ENCODE assay signal across 1 cellular context in genomic region chr21:17612565-17613241, GRCh38.
TF ChIP-seq lines count a peak whose summit lies in the region.

TSS of gene BTG3 (minus strand) at chr21:17612901. CDS start at chr21:17609144, 3,757 bp downstream.

TF ChIP-seq in HepG2, 621 proteins besides CTCF, POLR2A, EP300 and RAD21 (continued from another document and continues in another):
- TF ChIP-seq ZNF513 (CRISPR knock-in tag; conservative IDR thresholded peaks at IDR 0.05) (no peak), ZBTB26 (CRISPR knock-in tag; IDR thresholded peaks at IDR 0.05; ENCODE audit: borderline replicate concordance) (no peak), HES4 (CRISPR knock-in tag; IDR thresholded peaks at IDR 0.05; ENCODE audit: borderline replicate concordance) (0 out of 2 replicates have a peak, but pooled peaks have one; percentile 22), HOXA9 (CRISPR knock-in tag; IDR thresholded peaks at IDR 0.05; ENCODE audit: borderline replicate concordance) (peak; percentile 67; the same call in 1 of the 2 replicates), ZNF891 (CRISPR knock-in tag; IDR thresholded peaks at IDR 0.05) (no peak), POLR2G (IDR thresholded peaks at IDR 0.05; ENCODE audit: low read depth, low read length) (peak; percentile 78), ZBTB44 (CRISPR knock-in tag; IDR thresholded peaks at IDR 0.05) (no peak), ZZZ3 (CRISPR knock-in tag; IDR thresholded peaks at IDR 0.05; ENCODE audit: borderline replicate concordance) (no peak), ZNF543 (CRISPR knock-in tag; IDR thresholded peaks at IDR 0.05) (0 out of 2 replicates have a peak, but pooled peaks have one; percentile 34), KMT2A (CRISPR knock-in tag; IDR thresholded peaks at IDR 0.05) (no peak; the same call in 1 of the 2 replicates), ZNF737 (CRISPR knock-in tag; IDR thresholded peaks at IDR 0.05; ENCODE audit: borderline replicate concordance) (no peak), NFKBIZ (CRISPR knock-in tag; IDR thresholded peaks at IDR 0.05) (no peak), HOXA3 (CRISPR knock-in tag; IDR thresholded peaks at IDR 0.05) (peak; percentile 85), ZNF546 (CRISPR knock-in tag; conservative IDR thresholded peaks at IDR 0.05) (0 out of 2 replicates have a peak, but pooled peaks have one; percentile 63), POLR2AphosphoS2 (IDR thresholded peaks at IDR 0.05; ENCODE audit: low read depth, low read length) (no peak), ZFX (CRISPR knock-in tag; IDR thresholded peaks at IDR 0.05; ENCODE audit: low read depth) (peak; percentile 76), AGO2 (optimal IDR thresholded peaks at IDR 0.05; ENCODE audit: low read depth, low read length) (peak; percentile 98), TRIM24 (CRISPR knock-in tag; IDR thresholded peaks at IDR 0.05) (no peak), ZNF607 (CRISPR knock-in tag; IDR thresholded peaks at IDR 0.05; ENCODE audit: borderline replicate concordance) (peak; percentile 76; the same call in 1 of the 2 replicates), ZNF512B (CRISPR knock-in tag; IDR thresholded peaks at IDR 0.05; ENCODE audit: borderline replicate concordance) (no peak), ZFP36 (IDR thresholded peaks at IDR 0.05; ENCODE audit: borderline replicate concordance, low read depth, low read length, partially characterized antibody) (no peak), ZBTB2 (CRISPR knock-in tag; IDR thresholded peaks at IDR 0.05; ENCODE audit: low read depth) (0 out of 2 replicates have a peak, but pooled peaks have one; percentile 30), SIN3A (IDR thresholded peaks at IDR 0.05; ENCODE audit: borderline replicate concordance, low read depth, low read length) (peak; percentile 52; the same call in 1 of the 2 replicates), ZNF788 (CRISPR knock-in tag; IDR thresholded peaks at IDR 0.05; ENCODE audit: borderline replicate concordance) (peak; percentile 62; the same call in 1 of the 2 replicates), PBX2 (CRISPR knock-in tag; IDR thresholded peaks at IDR 0.05) (no peak), ZNF773 (CRISPR knock-in tag; IDR thresholded peaks at IDR 0.05; ENCODE audit: borderline replicate concordance) (peak; percentile 95; the same call in 1 of the 2 replicates), ZNF235 (CRISPR knock-in tag; IDR thresholded peaks at IDR 0.05; ENCODE audit: borderline replicate concordance) (no peak), ZNF331 (CRISPR knock-in tag; IDR thresholded peaks at IDR 0.05) (peak; percentile 77), FOXA1 (IDR thresholded peaks at IDR 0.05) (no peak), FOXA1 (CRISPR knock-in tag; IDR thresholded peaks at IDR 0.05) (no peak), SMAD9 (CRISPR knock-in tag; IDR thresholded peaks at IDR 0.05) (no peak), ZNF792 (CRISPR knock-in tag; IDR thresholded peaks at IDR 0.05) (no peak), NONO (IDR thresholded peaks at IDR 0.05) (no peak), NONO (CRISPR knock-in tag; conservative IDR thresholded peaks at IDR 0.05) (peak; percentile 73), ZNF724P (CRISPR knock-in tag; IDR thresholded peaks at IDR 0.05; ENCODE audit: borderline replicate concordance) (no peak), KLF6 (CRISPR knock-in tag; IDR thresholded peaks at IDR 0.05) (0 out of 2 replicates have a peak, but pooled peaks have one; percentile 31), KDM5A (IDR thresholded peaks at IDR 0.05; ENCODE audit: borderline replicate concordance, low read length) (no peak), AFF4 (CRISPR knock-in tag; IDR thresholded peaks at IDR 0.05) (no peak), BCLAF1 (IDR thresholded peaks at IDR 0.05) (no peak), TOPORS (CRISPR knock-in tag; IDR thresholded peaks at IDR 0.05) (no peak), HMGXB4 (CRISPR knock-in tag; IDR thresholded peaks at IDR 0.05; ENCODE audit: borderline replicate concordance in 1 of 2, low read depth in 1 of 2) (peak; percentile 63 to 79), ZNF263 (CRISPR knock-in tag; IDR thresholded peaks at IDR 0.05) (peak; percentile 55; the same call in 1 of the 2 replicates)
